In genomic region chr1:20739225-20739624, GRCh38 we compare ENCODE assay signal across 15 cellular contexts. TPM values are rescaled to one million over a fixed set of nuclear protein-coding genes. Genes with fewer than 3 reads are reported as not detected.
DNase-seq lines count a peak whose midpoint lies in the region; ATAC-seq and TF ChIP-seq lines count a peak whose summit lies in the region.
"Had no signal": no experiment of that assay in that cellular context is flagged by ENCODE, and none has a peak within 500 bp of the region (broad histone marks: within the 10 kb centered on the region; RNA-seq: fewer than 3 reads in every experiment).

No MANE protein-coding gene starts in this region.

- H3K27me3 Mint-ChIP-seq in nephron progenitor cell (ENCODE audit: low read depth, poor library complexity), result peaks cover 4% of the 10 kb centered on the region
- H3K27me3 Mint-ChIP-seq in mesothelial cell of epicardium (ENCODE audit: low read depth), result no peaks in the 10 kb centered on the region
- H3K27me3 Mint-ChIP-seq: activated CD4-positive, alpha-beta T cell treated with anti-CD3 and anti-CD28 coated beads, Interleukin-2, amount 10 ng/mL, durations not matched to agents 24 days and 14 days; stimulated activated naive CD8-positive, alpha-beta T cell treated with anti-CD3 and anti-CD28 coated beads, Interleukin-15, Interleukin-2, amounts not matched to agents 100 ng/mL and 50 ng/mL, for 24 hours had no signal

- no peaks in the 10 kb centered on the region; the same call in 1 of the 2 replicates for H4K20me1 ChIP-seq in IMR-90 (ENCODE audit: insufficient read depth, low read length)

- H2BK5ac ChIP-seq in IMR-90 (ENCODE audit: low read depth, low read length, poor library complexity, severe bottlenecking), result peak overlapping the region; percentile 96

- no peak overlapping the region for H2AFZ ChIP-seq in IMR-90 (replicated peaks; ENCODE audit: low read length, poor library complexity)

- peak overlapping the region; percentile 74; the same call in 1 of the 2 replicates for H3K4me2 ChIP-seq in IMR-90 (ENCODE audit: low read depth, low read length)

- DNase-seq in AG10803 (ENCODE audit: low read depth), result peak; percentile 86
- peak; percentile 86 for DNase-seq in IMR-90
- peak; percentile 61 to 67 for DNase-seq in cardiac fibroblast (ENCODE audit: low read depth in 2 of 2)
- DNase-seq in nephron progenitor cell, result no peak
- no peak for DNase-seq in ecto neural progenitor cell (ENCODE audit: low spot score)
- DNase-seq in kidney glomerular epithelial cell (lab: John Stamatoyannopoulos, UW), result no peak
- DNase-seq in mesothelial cell of epicardium (ENCODE audit: low spot score in 2 of 2, unreplicated experiment in 2 of 2), result no peak
- DNase-seq: activated CD4-positive, alpha-beta T cell treated with anti-CD3 and anti-CD28 coated beads, Interleukin-2, amount 10 ng/mL, durations not matched to agents 24 days and 14 days; central memory CD4-positive, alpha-beta T cell; COR-L47; OCI-M1; retina; T-helper 1 cell had no signal

- H3K4me3 Mint-ChIP-seq in nephron progenitor cell (no peak overlapping the region), mesothelial cell of epicardium (no peak overlapping the region)
- H3K4me3 Mint-ChIP-seq: activated CD4-positive, alpha-beta T cell treated with anti-CD3 and anti-CD28 coated beads, Interleukin-2, amount 10 ng/mL, durations not matched to agents 24 days and 14 days; stimulated activated naive CD8-positive, alpha-beta T cell treated with anti-CD3 and anti-CD28 coated beads, Interleukin-15, Interleukin-2, amounts not matched to agents 100 ng/mL and 50 ng/mL, for 24 hours had no signal

- peak overlapping the region; percentile 86; the same call in 1 of the 2 replicates for H3K23ac ChIP-seq in IMR-90 (ENCODE audit: low read depth, low read length)

- no peaks in the 10 kb centered on the region for H3K9me3 ChIP-seq in IMR-90 (ENCODE audit: control insufficient read depth, insufficient read depth, low read length)

- H2BK15ac ChIP-seq in IMR-90 (ENCODE audit: low read depth, low read length), result peak overlapping the region; percentile 88

- POLR2A ChIA-PET in IMR-90 (lab: Charles Lee; ENCODE audit: unreplicated experiment), result interaction anchor here (0.6 kb wide), 1 partner anchor 211 kb away, joined by 4 read pairs; no protein-coding TSS in a partner anchor

- H4K91ac ChIP-seq in IMR-90 (ENCODE audit: insufficient read depth, low read depth, low read length), result peak overlapping the region; percentile 88

- peaks cover 19% of the 10 kb centered on the region for H3K36me3 ChIP-seq in IMR-90 (ENCODE audit: control insufficient read depth, insufficient read depth, low read length)

- peaks cover 18 to 43% of the 10 kb centered on the region in 2 experiments for H3K79me1 ChIP-seq in IMR-90 (ENCODE audit: low read depth in 1 of 2, low read length in 2 of 2)

- peak overlapping the region; percentile 93 for H3K27ac ChIP-seq in IMR-90 (ENCODE audit: insufficient read depth, low read length)

- no peak for TF ChIP-seq RAD21 in IMR-90 (IDR thresholded peaks at IDR 0.05; ENCODE audit: low read length)

- H2AK5ac ChIP-seq in IMR-90 (ENCODE audit: low read depth, low read length), result peak overlapping the region; percentile 54; the same call in 1 of the 2 replicates

- H3K9ac ChIP-seq in IMR-90 (ENCODE audit: low read depth, low read length), result peak overlapping the region; percentile 28; the same call in 1 of the 2 replicates

- H2BK120ac ChIP-seq in IMR-90 (ENCODE audit: low read depth, low read length), result peak overlapping the region; percentile 81; the same call in 1 of the 2 replicates

- H3K18ac ChIP-seq in IMR-90 (ENCODE audit: low read depth, low read length), result peak overlapping the region; percentile 95; the same call in 1 of the 2 replicates

- H3K27ac Mint-ChIP-seq in nephron progenitor cell (peak overlapping the region; percentile 40), mesothelial cell of epicardium (no peak overlapping the region)
- H3K27ac Mint-ChIP-seq: activated CD4-positive, alpha-beta T cell treated with anti-CD3 and anti-CD28 coated beads, Interleukin-2, amount 10 ng/mL, durations not matched to agents 24 days and 14 days; stimulated activated naive CD8-positive, alpha-beta T cell treated with anti-CD3 and anti-CD28 coated beads, Interleukin-15, Interleukin-2, amounts not matched to agents 100 ng/mL and 50 ng/mL, for 24 hours had no signal

- H3K4me1 Mint-ChIP-seq in nephron progenitor cell (no peaks in the 10 kb centered on the region), mesothelial cell of epicardium (no peaks in the 10 kb centered on the region)
- H3K4me1 Mint-ChIP-seq: activated CD4-positive, alpha-beta T cell treated with anti-CD3 and anti-CD28 coated beads, Interleukin-2, amount 10 ng/mL, durations not matched to agents 24 days and 14 days had no signal

- TF ChIP-seq CTCF in AG10803 (conservative IDR thresholded peaks at IDR 0.05; ENCODE audit: low read length) (no peak), IMR-90 (conservative IDR thresholded peaks at IDR 0.05; ENCODE audit: low read depth, low read length) (no peak), cardiac fibroblast (IDR thresholded peaks at IDR 0.05; ENCODE audit: low read depth, low read length) (no peak), nephron progenitor cell (IDR thresholded peaks at IDR 0.05) (no peak), mesothelial cell of epicardium (IDR thresholded peaks at IDR 0.05; ENCODE audit: unreplicated experiment) (no peak)

- H3K14ac ChIP-seq in IMR-90 (replicated peaks; ENCODE audit: low read depth, low read length), result peak overlapping the region; percentile 80

- no peak overlapping the region; the same call in 1 of the 2 replicates for H4K5ac ChIP-seq in IMR-90 (ENCODE audit: low read depth, low read length)

- peaks cover 14% of the 10 kb centered on the region for H3K4me1 ChIP-seq in IMR-90 (ENCODE audit: control insufficient read depth, insufficient read depth, low read length)

- peak overlapping the region; percentile 63 for H2BK20ac ChIP-seq in IMR-90 (ENCODE audit: low read depth, low read length)

- H2AK9ac ChIP-seq in IMR-90 (replicated peaks; ENCODE audit: low read depth, low read length, poor library complexity), result no peak overlapping the region

- intact Hi-C loops in IMR-90 (cut with micrococcal nuclease), result loop anchor here (2.0 kb wide), 1 partner anchor 40 kb away; no protein-coding TSS in a partner anchor

- H3K27me3 ChIP-seq in IMR-90 (ENCODE audit: control insufficient read depth, insufficient read depth, low read length), result no peaks in the 10 kb centered on the region

- H4K8ac ChIP-seq in IMR-90 (ENCODE audit: low read depth in 2 of 2, low read length in 2 of 2), result peak overlapping the region; percentile 69 to 93

- ATAC-seq in IMR-90 (ENCODE audit: low read depth) (peak; percentile 81), HG03108 (IDR thresholded peaks at IDR 0.05; ENCODE audit: unreplicated experiment) (no peak)

- CTCF ChIA-PET in IMR-90 (lab: Yijun Ruan, JAX), result no interaction called here

- peak overlapping the region; percentile 90 for H3K4ac ChIP-seq in IMR-90 (ENCODE audit: low read depth, low read length)

- BruUV-seq in IMR-90 (replicated peaks; lab: Mats Ljungman, UMichigan), result no TSS peak

- H3K9me1 ChIP-seq in IMR-90 (ENCODE audit: insufficient read depth, low read length), result peaks cover 15% of the 10 kb centered on the region

- no CpG with 5 or more reads among the region's 2 CpGs for WGBS in IMR-90 (ENCODE audit: extremely low coverage in 2 of 2, insufficient read length in 1 of 2), 2 experiments

- dilution Hi-C loops in IMR-90 (cut with HindIII; ENCODE audit: low sequenced_read_pairs, unreplicated experiment), result no loop called here

- peak overlapping the region; percentile 63; the same call in 1 of the 2 replicates for H3K56ac ChIP-seq in IMR-90 (ENCODE audit: extremely low read depth, insufficient read depth, low read length)

- no peaks in the 10 kb centered on the region for H3K9me3 Mint-ChIP-seq in nephron progenitor cell
- no peaks in the 10 kb centered on the region for H3K9me3 Mint-ChIP-seq in mesothelial cell of epicardium
- H3K9me3 Mint-ChIP-seq: activated CD4-positive, alpha-beta T cell treated with anti-CD3 and anti-CD28 coated beads, Interleukin-2, amount 10 ng/mL, durations not matched to agents 24 days and 14 days; stimulated activated naive CD8-positive, alpha-beta T cell treated with anti-CD3 and anti-CD28 coated beads, Interleukin-15, Interleukin-2, amounts not matched to agents 100 ng/mL and 50 ng/mL, for 24 hours had no signal

- TF ChIP-seq POLR2A in IMR-90 (IDR thresholded peaks at IDR 0.05; ENCODE audit: low read depth, low read length), result no peak

- H3K36me3 Mint-ChIP-seq in nephron progenitor cell (ENCODE audit: low read depth) (peaks cover 45% of the 10 kb centered on the region), mesothelial cell of epicardium (peaks cover 18% of the 10 kb centered on the region)

- H3K4me3 ChIP-seq in AG10803 (ENCODE audit: low read length) (no peak overlapping the region), IMR-90 (ENCODE audit: insufficient read depth, low read depth, low read length) (no peak overlapping the region), cardiac fibroblast (replicated peaks in 1 of 2; ENCODE audit: low read depth in 2 of 2, low read length in 2 of 2) (no peak overlapping the region)

- in situ Hi-C loops in IMR-90 (cut with MboI; ENCODE audit: low sequenced_read_pairs), result no loop called here

TF ChIP-seq in IMR-90, 13 proteins besides CTCF, POLR2A, EP300 and RAD21 (continues in another document):
- TF ChIP-seq RFX5 (IDR thresholded peaks at IDR 0.05; ENCODE audit: low read depth, low read length) (no peak), BHLHE40 (IDR thresholded peaks at IDR 0.05; ENCODE audit: low read depth, low read length) (0 out of 2 replicates have a peak, but pooled peaks have one; percentile 5), FOS (IDR thresholded peaks at IDR 0.05; ENCODE audit: low read depth, low read length) (0 out of 2 replicates have a peak, but pooled peaks have one; percentile 19)

RNA-seq across cellular contexts. Expression of gene SH2D5, which starts 6.7 kb away (rescaled TPM):
- total RNA-seq in IMR-90 (2012; rRNA removed), result 6.7 and 7.2 TPM in 2 replicates
- polyA plus RNA-seq in IMR-90 (2012; rRNA removed), result 13.5 and 14.4 TPM in 2 replicates
- 7.8 and 10.5 TPM in 2 replicates for polyA plus RNA-seq in IMR-90 (2012; cell fraction: cytosol; rRNA removed)
- polyA plus RNA-seq in IMR-90 (2012; cell fraction: nucleus; rRNA removed; ENCODE audit: low replicate concordance), result 48.2 and 69.5 TPM in 2 replicates
- total RNA-seq in mesothelial cell of epicardium, result 0.45 to 0.90 TPM (median 0.49 TPM) in 3 replicates

RNA-seq across cellular contexts. Expression of gene KIF17, which starts 21.4 kb away (rescaled TPM):
- total RNA-seq in IMR-90 (2012; rRNA removed), result 4.5 and 4.7 TPM in 2 replicates
- polyA plus RNA-seq in IMR-90 (2012; rRNA removed), result 5.7 and 6.5 TPM in 2 replicates
- 4.6 and 6.0 TPM in 2 replicates for polyA plus RNA-seq in IMR-90 (2012; cell fraction: cytosol; rRNA removed)
- polyA plus RNA-seq in IMR-90 (2012; cell fraction: nucleus; rRNA removed; ENCODE audit: low replicate concordance), result 8.5 and 11.5 TPM in 2 replicates
- 0.40 to 0.86 TPM (median 0.44 TPM) in 3 replicates for total RNA-seq in mesothelial cell of epicardium
- total RNA-seq: activated CD4-positive, alpha-beta T cell treated with anti-CD3 and anti-CD28 coated beads, Interleukin-2, amount 10 ng/mL, durations not matched to agents 24 days and 14 days had no signal

RNA-seq across cellular contexts. Expression of gene HP1BP3, which starts 47.9 kb away (rescaled TPM):
- total RNA-seq in IMR-90 (2012; rRNA removed), result 88.4 and 111 TPM in 2 replicates
- polyA plus RNA-seq in IMR-90 (2012; rRNA removed), result 146 and 151 TPM in 2 replicates
- 53.0 and 110 TPM in 2 replicates for polyA plus RNA-seq in IMR-90 (2012; cell fraction: cytosol; rRNA removed)
- polyA plus RNA-seq in IMR-90 (2012; cell fraction: nucleus; rRNA removed; ENCODE audit: low replicate concordance), result 75.3 and 282 TPM in 2 replicates
- 262 to 270 TPM (median 269 TPM) in 3 replicates for total RNA-seq in mesothelial cell of epicardium

Comparison
In these comparisons a context has a peak if more than half of its experiments do, and no peak if none do; other contexts are left out.
1. DNase-seq: peak in AG10803 (single experiment), IMR-90 (single experiment) and cardiac fibroblast (2 of 2); none in nephron progenitor cell (single experiment), ecto neural progenitor cell (single experiment), kidney glomerular epithelial cell (single experiment) and mesothelial cell of epicardium (0 of 2).